ENCODE assay signal across 19 cellular contexts in genomic region chr9:106707291-106707690, GRCh38.
"Had no signal": no experiment of that assay in that cellular context is flagged by ENCODE, and none has a peak within 500 bp of the region (broad histone marks: within the 10 kb centered on the region; RNA-seq: fewer than 3 reads in every experiment).

No MANE protein-coding gene starts in this region.

- DNase-seq: activated CD4-positive, alpha-beta memory T cell treated with anti-CD3 and anti-CD28 coated beads for 36 hours; activated CD4-positive, alpha-beta T cell treated with anti-CD3 and anti-CD28 coated beads for 36 hours; activated naive CD4-positive, alpha-beta T cell; activated naive CD8-positive, alpha-beta T cell treated with anti-CD3 and anti-CD28 coated beads, Interleukin-2, amount 10 ng/mL, durations not matched to agents 7 days and 5 days; aorta; cortex of kidney; hypothalamus; islet precursor cell; left colon; lower lobe of right lung; stimulated activated CD4-positive, alpha-beta T cell treated with anti-CD3 and anti-CD28 coated beads, Interleukin-4, amount 100 ng/mL, for 24 hours; stomach; upper lobe of right lung had no signal

- H3K27ac ChIP-seq: lower lobe of right lung, stomach, thoracic aorta, upper lobe of right lung had no signal

- H3K4me1 ChIP-seq: upper lobe of right lung had no signal

- FAIRE-seq: endometrium had no signal

- H3K36me3 ChIP-seq: lower lobe of right lung, stomach, thoracic aorta, upper lobe of right lung had no signal

- H3K36me3 Mint-ChIP-seq: activated CD4-positive, alpha-beta memory T cell treated with anti-CD3 and anti-CD28 coated beads for 36 hours; activated naive CD8-positive, alpha-beta T cell treated with anti-CD3 and anti-CD28 coated beads, Interleukin-2, amount 10 ng/mL, durations not matched to agents 7 days and 5 days; stimulated activated effector memory CD8-positive, alpha-beta T cell treated with anti-CD3 and anti-CD28 coated beads, Interleukin-12 subunit alpha, Interleukin-12 subunit beta, amount 100 ng/mL, for 72 hours had no signal

- H3K27me3 ChIP-seq: stomach, upper lobe of right lung had no signal

- H3K4me1 Mint-ChIP-seq: activated CD4-positive, alpha-beta T cell treated with anti-CD3 and anti-CD28 coated beads for 36 hours; activated naive CD8-positive, alpha-beta T cell treated with anti-CD3 and anti-CD28 coated beads, Interleukin-2, amount 10 ng/mL, durations not matched to agents 7 days and 5 days; stimulated activated effector memory CD8-positive, alpha-beta T cell treated with anti-CD3 and anti-CD28 coated beads, Interleukin-12 subunit alpha, Interleukin-12 subunit beta, amount 100 ng/mL, for 72 hours had no signal

- H3K9me3 ChIP-seq: lower lobe of right lung, thoracic aorta, upper lobe of right lung had no signal

- ATAC-seq: activated CD4-positive, alpha-beta T cell treated with anti-CD3 and anti-CD28 coated beads for 36 hours; left colon; natural killer cell treated with Interleukin-12 subunit alpha and Interleukin-12 subunit beta and Interleukin-15 and Interleukin-18, amount 100 ng/mL, for 72 hours; stimulated activated effector memory CD8-positive, alpha-beta T cell treated with anti-CD3 and anti-CD28 coated beads, Interleukin-12 subunit alpha, Interleukin-12 subunit beta, amount 100 ng/mL, for 72 hours; upper lobe of right lung; WTC11 had no signal

- H3K27ac Mint-ChIP-seq: activated CD4-positive, alpha-beta memory T cell treated with anti-CD3 and anti-CD28 coated beads for 36 hours; activated CD4-positive, alpha-beta T cell treated with anti-CD3 and anti-CD28 coated beads for 36 hours; activated naive CD8-positive, alpha-beta T cell treated with anti-CD3 and anti-CD28 coated beads, Interleukin-2, amount 10 ng/mL, durations not matched to agents 7 days and 5 days; natural killer cell treated with Interleukin-12 subunit alpha and Interleukin-12 subunit beta and Interleukin-15 and Interleukin-18, amount 100 ng/mL, for 72 hours; stimulated activated effector memory CD8-positive, alpha-beta T cell treated with anti-CD3 and anti-CD28 coated beads, Interleukin-12 subunit alpha, Interleukin-12 subunit beta, amount 100 ng/mL, for 72 hours; T-helper 2 cell treated with Interferon-gamma antibody and Interleukin-4, amounts not matched to agents 5 μg/mL and 100 μg/mL, for 36 hours; WTC11 had no signal

- H3K4me3 ChIP-seq: lower lobe of right lung, stomach, thoracic aorta, upper lobe of right lung had no signal

- H3K4me3 Mint-ChIP-seq: activated CD4-positive, alpha-beta memory T cell treated with anti-CD3 and anti-CD28 coated beads for 36 hours; activated CD4-positive, alpha-beta T cell treated with anti-CD3 and anti-CD28 coated beads for 36 hours; activated naive CD8-positive, alpha-beta T cell treated with anti-CD3 and anti-CD28 coated beads, Interleukin-2, amount 10 ng/mL, durations not matched to agents 7 days and 5 days; natural killer cell treated with Interleukin-12 subunit alpha and Interleukin-12 subunit beta and Interleukin-15 and Interleukin-18, amount 100 ng/mL, for 72 hours; stimulated activated effector memory CD8-positive, alpha-beta T cell treated with anti-CD3 and anti-CD28 coated beads, Interleukin-12 subunit alpha, Interleukin-12 subunit beta, amount 100 ng/mL, for 72 hours; T-helper 2 cell treated with Interferon-gamma antibody and Interleukin-4, amounts not matched to agents 5 μg/mL and 100 μg/mL, for 36 hours; WTC11 had no signal

- H3K27me3 Mint-ChIP-seq: activated CD4-positive, alpha-beta memory T cell treated with anti-CD3 and anti-CD28 coated beads for 36 hours; activated CD4-positive, alpha-beta T cell treated with anti-CD3 and anti-CD28 coated beads for 36 hours; activated naive CD8-positive, alpha-beta T cell treated with anti-CD3 and anti-CD28 coated beads, Interleukin-2, amount 10 ng/mL, durations not matched to agents 7 days and 5 days; natural killer cell treated with Interleukin-12 subunit alpha and Interleukin-12 subunit beta and Interleukin-15 and Interleukin-18, amount 100 ng/mL, for 72 hours had no signal
